In genomic region chr5:6737043-6737941, GRCh38 we compare ENCODE assay signal across 9 cellular contexts. TPM values are rescaled to one million over a fixed set of nuclear protein-coding genes. Genes with fewer than 3 reads are reported as not detected.
DNase-seq lines count a peak whose midpoint lies in the region; ATAC-seq and TF ChIP-seq lines count a peak whose summit lies in the region.
"Had no signal": no experiment of that assay in that cellular context is flagged by ENCODE, and none has a peak within 500 bp of the region (broad histone marks: within the 10 kb centered on the region; RNA-seq: fewer than 3 reads in every experiment).

No MANE protein-coding gene starts in this region.

- no peaks in the 10 kb centered on the region for H3K9me3 ChIP-seq in HAP-1

- H3K4me3 Mint-ChIP-seq in activated T-cell treated with anti-CD3 and anti-CD28 coated beads, Interleukin-2, amount 50 U/mL, for 4 hours = peak overlapping the region; percentile 3
- H3K4me3 Mint-ChIP-seq in T-cell = no peak overlapping the region
- peak overlapping the region; percentile 60 to 77 for H3K4me3 Mint-ChIP-seq in stimulated activated naive CD8-positive, alpha-beta T cell treated with anti-CD3 and anti-CD28 coated beads, Interleukin-15, amount 100 ng/mL, for 72 hours
- H3K4me3 Mint-ChIP-seq: immature natural killer cell had no signal

- peaks cover 39% of the 10 kb centered on the region for H3K4me1 Mint-ChIP-seq in activated T-cell treated with anti-CD3 and anti-CD28 coated beads, Interleukin-2, amount 50 U/mL, for 4 hours (ENCODE audit: low read depth)
- H3K4me1 Mint-ChIP-seq in T-cell = peaks cover 35 to 47% (median 45%) of the 10 kb centered on the region in 3 donors
- peaks cover 62% of the 10 kb centered on the region for H3K4me1 Mint-ChIP-seq in stimulated activated naive CD8-positive, alpha-beta T cell treated with anti-CD3 and anti-CD28 coated beads, Interleukin-15, amount 100 ng/mL, for 72 hours

- peaks cover 41% of the 10 kb centered on the region for H3K36me3 ChIP-seq in HAP-1 (replicated peaks)

- no peaks in the 10 kb centered on the region for H3K27me3 Mint-ChIP-seq in activated T-cell treated with anti-CD3 and anti-CD28 coated beads, Interleukin-2, amount 50 U/mL, for 4 hours (ENCODE audit: low read depth)
- no peaks in the 10 kb centered on the region for H3K27me3 Mint-ChIP-seq in T-cell
- H3K27me3 Mint-ChIP-seq in stimulated activated naive CD8-positive, alpha-beta T cell treated with anti-CD3 and anti-CD28 coated beads, Interleukin-15, amount 100 ng/mL, for 72 hours = no peaks in the 10 kb centered on the region

- no peak for DNase-seq in activated T-cell treated with anti-CD3 and anti-CD28 coated beads, Interleukin-2, amount 50 U/mL, for 4 hours
- DNase-seq in activated T-cell treated with anti-CD3 and anti-CD28 coated beads, Interleukin-2, amount 50 U/mL, for 1 hour = no peak
- DNase-seq in T-cell = no peak
- DNase-seq in stimulated activated naive CD8-positive, alpha-beta T cell treated with anti-CD3 and anti-CD28 coated beads, Interleukin-15, amount 100 ng/mL, for 72 hours = peak in 1 of 2 donors; percentile 41
- DNase-seq in KBM-7 = no peak
- DNase-seq in HAP-1 (ENCODE audit: low spot score in 2 of 2) = no peak
- DNase-seq in foreskin keratinocyte = no peak
- DNase-seq: immature natural killer cell had no signal

- H3K4me1 ChIP-seq in HAP-1 (no peaks in the 10 kb centered on the region; the same call in 1 of the 2 replicates), foreskin keratinocyte (peaks cover 6% of the 10 kb centered on the region)

- no peaks in the 10 kb centered on the region for H3K9me3 Mint-ChIP-seq in activated T-cell treated with anti-CD3 and anti-CD28 coated beads, Interleukin-2, amount 50 U/mL, for 4 hours
- H3K9me3 Mint-ChIP-seq in T-cell = no peaks in the 10 kb centered on the region
- H3K9me3 Mint-ChIP-seq in stimulated activated naive CD8-positive, alpha-beta T cell treated with anti-CD3 and anti-CD28 coated beads, Interleukin-15, amount 100 ng/mL, for 72 hours = no peaks in the 10 kb centered on the region
- H3K9me3 Mint-ChIP-seq: immature natural killer cell had no signal

- in situ Hi-C loops in KBM-7 (cut with MboI; ENCODE audit: low pct_unique_long_range_greater_than_20kb, low sequenced_read_pairs) = no loop called here
- in situ Hi-C loops in HAP-1 (cut with MboI; ENCODE audit: low sequenced_read_pairs) = loop anchor here (25.0 kb wide), 1 partner anchor 1275 kb away; no protein-coding TSS in a partner anchor

- ATAC-seq in activated T-cell treated with anti-CD3 and anti-CD28 coated beads, Interleukin-2, amount 50 U/mL, for 4 hours = peak; percentile 53 to 67
- ATAC-seq in HG02763 (IDR thresholded peaks at IDR 0.05; ENCODE audit: unreplicated experiment) (peak; percentile 56), T-cell (replicated peaks in 1 of 4) (no peak), foreskin keratinocyte (no peak)
- ATAC-seq in stimulated activated naive CD8-positive, alpha-beta T cell treated with anti-CD3 and anti-CD28 coated beads, Interleukin-15, amount 100 ng/mL, for 72 hours = peak; percentile 78

- POLR2A ChIA-PET in T-cell (lab: Charles Lee) = no interaction called here

- H3K27ac Mint-ChIP-seq in T-cell = peak overlapping the region; percentile 1 to 53
- H3K27ac Mint-ChIP-seq in stimulated activated naive CD8-positive, alpha-beta T cell treated with anti-CD3 and anti-CD28 coated beads, Interleukin-15, amount 100 ng/mL, for 72 hours = peak overlapping the region; percentile 93 to 99

- H3K27me3 ChIP-seq in HAP-1 (ENCODE audit: low read depth) (no peaks in the 10 kb centered on the region), foreskin keratinocyte (no peaks in the 10 kb centered on the region)

- no peak overlapping the region for H3K27ac ChIP-seq in foreskin keratinocyte

- no peak for TF ChIP-seq CTCF in foreskin keratinocyte (conservative IDR thresholded peaks at IDR 0.05)

- CTCF ChIA-PET in T-cell (lab: Charles Lee) = interaction anchor here in 1 of 2 donors (0.9 kb wide), 1 partner anchor 8 kb away, joined by 3 read pairs; no protein-coding TSS in a partner anchor

- peaks cover 16% of the 10 kb centered on the region for H3K36me3 Mint-ChIP-seq in activated T-cell treated with anti-CD3 and anti-CD28 coated beads, Interleukin-2, amount 50 U/mL, for 4 hours (ENCODE audit: insufficient read depth)
- peaks cover 38% of the 10 kb centered on the region for H3K36me3 Mint-ChIP-seq in T-cell

- H3K4me3 ChIP-seq in HAP-1 = no peak overlapping the region

RNA-seq across cellular contexts. Expression of gene TENT4A, which starts 24.1 kb away (rescaled TPM):
- total RNA-seq in activated T-cell treated with anti-CD3 and anti-CD28 coated beads, Interleukin-2, amount 50 U/mL, for 4 hours = 10 to 100 TPM; 24.7 to 27.4 (median 25.9) TPM
- total RNA-seq in T-cell (10 to 100 TPM; 42.7 to 62.9 (median 45.6) TPM), foreskin keratinocyte (14.9 and 20.9 TPM in 2 replicates)
- 5.3 and 6.8 TPM in 2 replicates for polyA plus RNA-seq in foreskin keratinocyte

Comparison
In these comparisons a context has a peak if more than half of its experiments do, and no peak if none do; other contexts are left out.
1. ATAC-seq: peak in activated T-cell treated with anti-CD3 and anti-CD28 coated beads, Interleukin-2, amount 50 U/mL, for 4 hours (2 of 2), HG02763 (single experiment) and stimulated activated naive CD8-positive, alpha-beta T cell treated with anti-CD3 and anti-CD28 coated beads, Interleukin-15, amount 100 ng/mL, for 72 hours (single experiment); none in T-cell (0 of 4) and foreskin keratinocyte (single experiment).
2. H3K4me3 Mint-ChIP-seq: peak in activated T-cell treated with anti-CD3 and anti-CD28 coated beads, Interleukin-2, amount 50 U/mL, for 4 hours (single experiment) and stimulated activated naive CD8-positive, alpha-beta T cell treated with anti-CD3 and anti-CD28 coated beads, Interleukin-15, amount 100 ng/mL, for 72 hours (2 of 2); none in T-cell (0 of 3).